ENCODE assay signal across 23 cellular contexts in genomic region chr1:86054396-86054795, GRCh38.
"Had no signal": no experiment of that assay in that cellular context is flagged by ENCODE, and none has a peak within 500 bp of the region (broad histone marks: within the 10 kb centered on the region; RNA-seq: fewer than 3 reads in every experiment).

No MANE protein-coding gene starts in this region.

- H3K27me3 ChIP-seq: esophagus squamous epithelium, gastrocnemius medialis, heart right ventricle, left lung had no signal

- H3K9me3 ChIP-seq: esophagus squamous epithelium, gastrocnemius medialis, heart right ventricle, left lung, lower lobe of right lung, mucosa of descending colon had no signal

- H3K4me3 ChIP-seq: esophagus squamous epithelium, gastrocnemius medialis, heart right ventricle, left lung, lower lobe of right lung, mucosa of descending colon had no signal

- H3K27ac ChIP-seq: epithelial cell of prostate, esophagus squamous epithelium, gastrocnemius medialis, heart right ventricle, left lung, lower lobe of right lung had no signal

- H3K4me1 ChIP-seq: esophagus squamous epithelium, gastrocnemius medialis, heart right ventricle, left lung, lower lobe of right lung had no signal

- DNase-seq: cortex of kidney; effector CD8-positive, alpha-beta T cell; effector memory CD8-positive, alpha-beta T cell; endodermal cell; erythroblast; esophagus squamous epithelium; foreskin fibroblast; foreskin melanocyte; gastrocnemius medialis; glutamatergic neuron; head of caudate nucleus; heart right ventricle; hippocampal formation; left cardiac atrium; left lung; left ventricle myocardium superior; lower lobe of right lung; mesenchymal stem cell; mucosa of descending colon; naive B cell; naive thymus-derived CD8-positive, alpha-beta T cell had no signal

- ATAC-seq: effector memory CD8-positive, alpha-beta T cell; esophagus mucosa; gastrocnemius medialis; heart right ventricle; left cardiac atrium; left lung; left ventricle myocardium superior; lower lobe of right lung; mucosa of descending colon; naive thymus-derived CD8-positive, alpha-beta T cell had no signal

- H3K36me3 ChIP-seq: esophagus squamous epithelium, gastrocnemius medialis, heart right ventricle, left lung, lower lobe of right lung had no signal
